ENCODE assay signal across 9 cellular contexts in genomic region chr14:90454041-90455000, GRCh38. TPM values are rescaled to one million over a fixed set of nuclear protein-coding genes. Genes with fewer than 3 reads are reported as not detected.
DNase-seq lines count a peak whose midpoint lies in the region; ATAC-seq, FAIRE-seq and TF ChIP-seq lines count a peak whose summit lies in the region.
"Had no signal": no experiment of that assay in that cellular context is flagged by ENCODE, and none has a peak within 500 bp of the region (broad histone marks: within the 10 kb centered on the region; RNA-seq: fewer than 3 reads in every experiment).

No MANE protein-coding gene starts in this region.

- H4K91ac ChIP-seq in IMR-90 (ENCODE audit: insufficient read depth, low read depth, low read length), result no peak overlapping the region

- no peak for TF ChIP-seq POLR2A in IMR-90 (IDR thresholded peaks at IDR 0.05; ENCODE audit: low read depth, low read length)

- H3K9me1 ChIP-seq in IMR-90 (ENCODE audit: insufficient read depth, low read length), result no peaks in the 10 kb centered on the region

- dilution Hi-C loops in IMR-90 (cut with HindIII; ENCODE audit: low sequenced_read_pairs, unreplicated experiment), result no loop called here

- H2BK5ac ChIP-seq in IMR-90 (ENCODE audit: low read depth, low read length, poor library complexity, severe bottlenecking), result no peak overlapping the region

- 80% methylated on average over 1 of the region's 30 CpGs; no CpG with 5 or more reads in 1 of the 2 experiments for WGBS in IMR-90 (ENCODE audit: extremely low coverage in 2 of 2, insufficient read length in 1 of 2), 2 experiments

- in situ Hi-C loops in IMR-90 (cut with MboI; ENCODE audit: low sequenced_read_pairs), result no loop called here

- ATAC-seq in IMR-90 (ENCODE audit: low read depth), result peak; percentile 85

- no peak overlapping the region for H3K14ac ChIP-seq in IMR-90 (replicated peaks; ENCODE audit: low read depth, low read length)

- TF ChIP-seq CTCF in AG09319 (IDR thresholded peaks at IDR 0.05; ENCODE audit: low read depth, low read length) (no peak; the same call in 1 of the 2 replicates), IMR-90 (conservative IDR thresholded peaks at IDR 0.05; ENCODE audit: low read depth, low read length) (no peak), astrocyte (IDR thresholded peaks at IDR 0.05; ENCODE audit: insufficient read depth, low read depth, low read length) (no peak)

- no peak overlapping the region for H4K5ac ChIP-seq in IMR-90 (ENCODE audit: low read depth, low read length)

- intact Hi-C loops in IMR-90 (cut with micrococcal nuclease), result no loop called here

- no peaks in the 10 kb centered on the region for H3K9me3 ChIP-seq in IMR-90 (ENCODE audit: control insufficient read depth, insufficient read depth, low read length)
- no peaks in the 10 kb centered on the region for H3K9me3 ChIP-seq in astrocyte (ENCODE audit: insufficient read depth, low read depth, low read length)

- no peak overlapping the region for H2BK20ac ChIP-seq in IMR-90 (ENCODE audit: low read depth, low read length)

- H3K27me3 ChIP-seq in IMR-90 (ENCODE audit: control insufficient read depth, insufficient read depth, low read length) (peaks cover 29% of the 10 kb centered on the region), astrocyte (ENCODE audit: insufficient read depth, low read length) (no peaks in the 10 kb centered on the region)

- TF ChIP-seq RAD21 in IMR-90 (IDR thresholded peaks at IDR 0.05; ENCODE audit: low read length), result no peak

- H3K79me2 ChIP-seq in astrocyte (ENCODE audit: insufficient read depth, low read length), result no peaks in the 10 kb centered on the region

- H3K27me3 Mint-ChIP-seq in astrocyte (ENCODE audit: low read depth, unreplicated experiment), result peaks cover 24% of the 10 kb centered on the region

- H3K36me3 ChIP-seq in IMR-90 (ENCODE audit: control insufficient read depth, insufficient read depth, low read length), result no peaks in the 10 kb centered on the region
- no peaks in the 10 kb centered on the region for H3K36me3 ChIP-seq in astrocyte (ENCODE audit: insufficient read depth, low read length)

- H3K4me1 ChIP-seq in IMR-90 (ENCODE audit: control insufficient read depth, insufficient read depth, low read length) (no peaks in the 10 kb centered on the region), astrocyte (ENCODE audit: insufficient read depth, low read length) (peaks cover 4% of the 10 kb centered on the region)

- CTCF ChIA-PET in IMR-90 (lab: Yijun Ruan, JAX), result no interaction called here

- H4K20me1 ChIP-seq in IMR-90 (ENCODE audit: insufficient read depth, low read length) (no peaks in the 10 kb centered on the region), astrocyte (ENCODE audit: insufficient read depth, low read length) (no peaks in the 10 kb centered on the region)

- H3K4me2 ChIP-seq in IMR-90 (ENCODE audit: low read depth, low read length), result peak overlapping the region; percentile 36; the same call in 1 of the 2 replicates
- peak overlapping the region; percentile 83 for H3K4me2 ChIP-seq in astrocyte (ENCODE audit: low read length)

- H3K56ac ChIP-seq in IMR-90 (ENCODE audit: extremely low read depth, insufficient read depth, low read length), result no peak overlapping the region

- peak; percentile 41 for FAIRE-seq in astrocyte (lab: Jason Lieb, UNC)
- FAIRE-seq: colon had no signal

- peak overlapping the region; percentile 76 for H2AFZ ChIP-seq in IMR-90 (replicated peaks; ENCODE audit: low read length, poor library complexity)
- peak overlapping the region; percentile 83 for H2AFZ ChIP-seq in astrocyte (ENCODE audit: low read depth, low read length)

- H3K4me1 Mint-ChIP-seq in astrocyte (ENCODE audit: low read depth, unreplicated experiment), result no peaks in the 10 kb centered on the region

- POLR2A ChIA-PET in IMR-90 (lab: Charles Lee; ENCODE audit: unreplicated experiment), result no interaction called here

- DNase-seq in AG09319 (ENCODE audit: extremely low read depth, low read depth), result peak; percentile 51
- peak; percentile 62 for DNase-seq in IMR-90
- DNase-seq in astrocyte (ENCODE audit: low read depth), result peak; percentile 89
- peak; percentile 94 for DNase-seq in iPS DF 19.7 (ENCODE audit: low read depth, low spot score)
- peak; percentile 97 for DNase-seq in retina
- DNase-seq in mesenteric fat pad (ENCODE audit: low spot score), result no peak
- no peak for DNase-seq in GM19238 (ENCODE audit: insufficient read length, low spot score)
- DNase-seq in stimulated activated CD4-positive, alpha-beta T cell treated with anti-CD3 and anti-CD28 coated beads, Interleukin-4, amount 100 ng/mL, for 24 hours, result no peak

- no peaks in the 10 kb centered on the region for H3K9me3 Mint-ChIP-seq in astrocyte (ENCODE audit: unreplicated experiment)

- H3K36me3 Mint-ChIP-seq in astrocyte (ENCODE audit: low read depth, unreplicated experiment), result no peaks in the 10 kb centered on the region

- H2BK120ac ChIP-seq in IMR-90 (ENCODE audit: low read depth, low read length), result no peak overlapping the region

- no peak overlapping the region for H3K27ac ChIP-seq in IMR-90 (ENCODE audit: insufficient read depth, low read length)
- no peak overlapping the region for H3K27ac ChIP-seq in astrocyte (ENCODE audit: low read depth, low read length)

- no peak overlapping the region for H3K9ac ChIP-seq in IMR-90 (ENCODE audit: low read depth, low read length)
- peak overlapping the region; percentile 63 for H3K9ac ChIP-seq in astrocyte (ENCODE audit: low read length)

- H3K4me3 ChIP-seq in IMR-90 (ENCODE audit: insufficient read depth, low read depth, low read length) (peak overlapping the region; percentile 9; the same call in 1 of the 2 replicates), astrocyte (ENCODE audit: insufficient read depth, low read depth, low read length) (peak overlapping the region; percentile 45)

- H2AK5ac ChIP-seq in IMR-90 (ENCODE audit: low read depth, low read length), result no peak overlapping the region

- H3K79me1 ChIP-seq in IMR-90 (ENCODE audit: low read depth in 1 of 2, low read length in 2 of 2), result no peaks in the 10 kb centered on the region

- H3K27ac Mint-ChIP-seq in astrocyte (ENCODE audit: unreplicated experiment), result peak overlapping the region; percentile 58

- no peak overlapping the region for H3K4ac ChIP-seq in IMR-90 (ENCODE audit: low read depth, low read length)

- BruUV-seq in IMR-90 (replicated peaks; lab: Mats Ljungman, UMichigan), result no TSS peak

- no peak overlapping the region for H2BK15ac ChIP-seq in IMR-90 (ENCODE audit: low read depth, low read length)

- H3K4me3 Mint-ChIP-seq in astrocyte (ENCODE audit: unreplicated experiment), result peak overlapping the region; percentile 74

- no peak overlapping the region for H3K18ac ChIP-seq in IMR-90 (ENCODE audit: low read depth, low read length)

- H2AK9ac ChIP-seq in IMR-90 (replicated peaks; ENCODE audit: low read depth, low read length, poor library complexity), result no peak overlapping the region

- no peak overlapping the region for H3K23ac ChIP-seq in IMR-90 (ENCODE audit: low read depth, low read length)

- H4K8ac ChIP-seq in IMR-90 (ENCODE audit: low read depth in 2 of 2, low read length in 2 of 2), result no peak overlapping the region; a peak in 1 of 4 replicates

TF ChIP-seq in IMR-90, 13 proteins besides CTCF, POLR2A, EP300 and RAD21:
- TF ChIP-seq BHLHE40 (IDR thresholded peaks at IDR 0.05; ENCODE audit: low read depth, low read length) (no peak), CEBPB (IDR thresholded peaks at IDR 0.05; ENCODE audit: low read depth, low read length) (peak; percentile 61)

RNA-seq across cellular contexts. Expression of gene CALM1, which starts 57.5 kb away (rescaled TPM):
- total RNA-seq in IMR-90 (2012; rRNA removed) (72.9 and 206 TPM in 2 replicates), astrocyte (302 and 347 TPM in 2 replicates), mesenteric fat pad (549 TPM)
- 188 and 231 TPM in 2 replicates for polyA plus RNA-seq in IMR-90 (2012; rRNA removed)
- 282 and 543 TPM in 2 replicates for polyA plus RNA-seq in IMR-90 (2012; cell fraction: cytosol; rRNA removed)
- polyA plus RNA-seq in IMR-90 (2012; cell fraction: nucleus; rRNA removed; ENCODE audit: low replicate concordance), result 112 and 173 TPM in 2 replicates

Comparison
In these comparisons a context has a peak if more than half of its experiments do, and no peak if none do; other contexts are left out.
1. DNase-seq: peak in AG09319 (single experiment), IMR-90 (single experiment), astrocyte (single experiment), iPS DF 19.7 (single experiment) and retina (single experiment); none in mesenteric fat pad (single experiment), GM19238 (single experiment) and stimulated activated CD4-positive, alpha-beta T cell treated with anti-CD3 and anti-CD28 coated beads, Interleukin-4, amount 100 ng/mL, for 24 hours (single experiment).